In genomic region chr2:30146337-30147195, GRCh38 we compare ENCODE assay signal across 8 cellular contexts. TPM values are rescaled to one million over a fixed set of nuclear protein-coding genes. Genes with fewer than 3 reads are reported as not detected.
A peak's percentile ranks its signal among the peaks of the same experiment; 100 is the strongest.
DNase-seq lines count a peak whose midpoint lies in the region; ATAC-seq, FAIRE-seq and TF ChIP-seq lines count a peak whose summit lies in the region.

TSS of gene YPEL5 (plus strand) at chr2:30147007. CDS start at chr2:30156652, 9,645 bp downstream.

- H3K4me2 ChIP-seq in parathyroid adenoma (ENCODE audit: low read length) = peak within 1 kb of the TSS; percentile 69

- H3K36me3 ChIP-seq in cardiac muscle cell (peaks cover 3% of the 10 kb centered on the region), parathyroid adenoma (ENCODE audit: control insufficient read depth, insufficient read depth, low read length) (no peaks in the 10 kb centered on the region), tibial nerve (no peaks in the 10 kb centered on the region)

- peak within 1 kb of the TSS; percentile 99 for H3K9ac ChIP-seq in parathyroid adenoma

- DNase-seq in GM12891 (ENCODE audit: insufficient read length, low spot score) (peak; percentile 84), NCI-H1436 treated with DMSO at 0.1 percent for 48 hours (lab: John Stamatoyannopoulos, UW) (peak; percentile 98), T-cell (peak; percentile 97 to 100 (median 100)), cardiac muscle cell (ENCODE audit: low read depth in 1 of 2, low spot score in 1 of 2) (peak; percentile 100), tibial nerve (ENCODE audit: low spot score in 2 of 2) (peak; percentile 97 to 98)

- peak within 1 kb of the TSS; percentile 91 for H2AFZ ChIP-seq in parathyroid adenoma

- H3K27me3 ChIP-seq in cardiac muscle cell (no peaks in the 10 kb centered on the region), parathyroid adenoma (ENCODE audit: control insufficient read depth, insufficient read depth, low read length) (no peaks in the 10 kb centered on the region), tibial nerve (no peaks in the 10 kb centered on the region)

- TF ChIP-seq EP300 in tibial nerve (IDR thresholded peaks at IDR 0.05) = peak; percentile 77 to 92

- peak; percentile 69 for TF ChIP-seq POLR2A in GM12891 (IDR thresholded peaks at IDR 0.05; ENCODE audit: low read depth, low read length)
- peak; percentile 96 to 97 for TF ChIP-seq POLR2A in tibial nerve (IDR thresholded peaks at IDR 0.05)

- peak within 1 kb of the TSS; percentile 83 to 94 (median 84) for H3K4me3 Mint-ChIP-seq in T-cell

- peaks cover 27% of the 10 kb centered on the region for H3K36me3 Mint-ChIP-seq in T-cell

- no peak for TF ChIP-seq CTCF in cardiac muscle cell (IDR thresholded peaks at IDR 0.05; ENCODE audit: low read depth, low read length)
- no peak for TF ChIP-seq CTCF in parathyroid adenoma (IDR thresholded peaks at IDR 0.05)
- no peak for TF ChIP-seq CTCF in tibial nerve (IDR thresholded peaks at IDR 0.05)

- CTCF ChIA-PET in T-cell (lab: Charles Lee) = interaction anchor here in 1 of 2 donors (0.8 to 11.6 kb wide), 8 partner anchors 8 to 1187 kb away, joined by 3 to 97 read pairs (median 3); partner anchors contain the start of gene LBH

- H3K4me3 ChIP-seq in cardiac muscle cell (peak within 1 kb of the TSS; percentile 70), parathyroid adenoma (ENCODE audit: low read depth, low read length) (peak within 1 kb of the TSS; percentile 97), tibial nerve (peak within 1 kb of the TSS; percentile 74 to 98 (median 88))

- no peaks in the 10 kb centered on the region for H3K9me3 ChIP-seq in cardiac muscle cell (ENCODE audit: low read depth)
- H3K9me3 ChIP-seq in parathyroid adenoma (ENCODE audit: control insufficient read depth, low read length) = no peaks in the 10 kb centered on the region
- H3K9me3 ChIP-seq in tibial nerve = no peaks in the 10 kb centered on the region

- H3K4me1 ChIP-seq in cardiac muscle cell (ENCODE audit: low read depth) (peaks cover 34% of the 10 kb centered on the region), parathyroid adenoma (peaks cover 24% of the 10 kb centered on the region), tibial nerve (peaks cover 0 to 45% (median 33%) of the 10 kb centered on the region in 4 donors)

- peak; percentile 99 for FAIRE-seq in GM12891 (lab: Jason Lieb, UNC)

- H3K9me3 Mint-ChIP-seq in T-cell = no peaks in the 10 kb centered on the region

- H3K4me1 Mint-ChIP-seq in T-cell = peaks cover 56 to 61% (median 57%) of the 10 kb centered on the region in 3 donors

- H3K27ac Mint-ChIP-seq in T-cell = peak within 1 kb of the TSS; percentile 99 to 100

- POLR2A ChIA-PET in T-cell (lab: Charles Lee) = interaction anchor here (0.5 to 6.9 kb wide), 24 partner anchors 8 to 1908 kb away, joined by 3 to 189 read pairs (median 4); partner anchors contain the start of genes LBH (in 1 of the 2) and LCLAT1 (in 1 of the 2)

- H3K27me3 Mint-ChIP-seq in T-cell = no peaks in the 10 kb centered on the region

- ATAC-seq in HG02840 (IDR thresholded peaks at IDR 0.05; ENCODE audit: low FRiP score, unreplicated experiment) (peak; percentile 94), T-cell (replicated peaks in 1 of 4) (peak; percentile 85 to 90 (median 88))

- 0 to 1% (median 1%) methylated on average over 57 to 63 of the region's 63 CpGs for WGBS in adipose tissue, 3 donors
- WGBS in tibial nerve, 2 donors = 0 to 2% methylated on average over 46 to 56 of the region's 63 CpGs

- H3K27ac ChIP-seq in adipose tissue (ENCODE audit: low read depth, low read length) (peak within 1 kb of the TSS; percentile 44), cardiac muscle cell (peak within 1 kb of the TSS; percentile 99), parathyroid adenoma (peak within 1 kb of the TSS; percentile 97), tibial nerve (peak within 1 kb of the TSS; percentile 94 to 100 (median 99))

- H3K79me2 ChIP-seq in parathyroid adenoma = peaks cover 10% of the 10 kb centered on the region

TF ChIP-seq in GM12891, 5 proteins besides CTCF, POLR2A, EP300 and RAD21:
- 0 out of 2 replicates have a peak, but pooled peaks have one; percentile 19 for TF ChIP-seq TAF1 (IDR thresholded peaks at IDR 0.05; ENCODE audit: low read depth, low read length)
- peak; percentile 52; the same call in 1 of the 2 replicates for TF ChIP-seq POLR2AphosphoS5 (IDR thresholded peaks at IDR 0.05; ENCODE audit: low read depth, low read length)
- no peak for TF ChIP-seq POU2F2 (IDR thresholded peaks at IDR 0.05; ENCODE audit: low read depth, low read length)
- TF ChIP-seq PAX5 (IDR thresholded peaks at IDR 0.05; ENCODE audit: insufficient read depth, low read length, severe bottlenecking) = peak; percentile 25

RNA-seq across cellular contexts. Expression of gene YPEL5, which starts in this region (rescaled TPM):
- 29.8 TPM for polyA plus RNA-seq in GM12891 (2012; ENCODE audit: low read depth, missing spikeins)
- total RNA-seq in T-cell = 100 to 1,000 TPM in 2 of 5 donors, 10 to 100 TPM in 3; 73.0 to 962 (median 77.3) TPM
- 10 to 100 TPM; 26.3 to 87.5 (median 53.4) TPM for polyA plus RNA-seq in adipose tissue
- total RNA-seq in cardiac muscle cell = 65.5 and 85.5 TPM in 2 replicates
- 134 and 159 TPM in 2 replicates for polyA plus RNA-seq in cardiac muscle cell
- total RNA-seq in tibial nerve = 10 to 100 TPM; 53.4 to 94.2 (median 71.4) TPM

Comparison
In these comparisons a context has a peak if more than half of its experiments do, and no peak if none do; other contexts are left out.
1. Peak in every context shown above with its lines: DNase-seq, ATAC-seq, H3K4me3 ChIP-seq and H3K27ac ChIP-seq.
2. H3K27ac ChIP-seq: peak in every context shown above with its lines; median percentile 99 in cardiac muscle cell; 99 in tibial nerve; 97 in parathyroid adenoma; 44 in adipose tissue.